In genomic region chr10:128069351-128070051, GRCh38 we compare ENCODE assay signal across 8 cellular contexts. TPM values are rescaled to one million over a fixed set of nuclear protein-coding genes. Genes with fewer than 3 reads are reported as not detected.
DNase-seq lines count a peak whose midpoint lies in the region; ATAC-seq and TF ChIP-seq lines count a peak whose summit lies in the region.

No MANE protein-coding gene starts in this region.

- no peak overlapping the region for H3K4me3 ChIP-seq in KMS-11 (IDR thresholded peaks at IDR 0.05; ENCODE audit: insufficient read depth, low read depth, low read length)
- no peak overlapping the region for H3K4me3 ChIP-seq in RWPE2 (ENCODE audit: severe bottlenecking)
- H3K4me3 ChIP-seq in ovary, result no peak overlapping the region
- no peak overlapping the region for H3K4me3 ChIP-seq in upper lobe of right lung

- no peaks in the 10 kb centered on the region for H3K27me3 ChIP-seq in KMS-11 (ENCODE audit: insufficient read depth, low read depth)
- H3K27me3 ChIP-seq in RWPE2 (ENCODE audit: insufficient read depth, poor library complexity, severe bottlenecking), result no peaks in the 10 kb centered on the region
- no peaks in the 10 kb centered on the region for H3K27me3 ChIP-seq in foreskin keratinocyte
- H3K27me3 ChIP-seq in ovary, result no peaks in the 10 kb centered on the region
- H3K27me3 ChIP-seq in upper lobe of right lung, result no peaks in the 10 kb centered on the region

- peak; percentile 47 for DNase-seq in Caki2 (ENCODE audit: low read depth)
- no peak for DNase-seq in RWPE2 (ENCODE audit: low spot score)
- DNase-seq in activated T-helper 9 cell treated with anti-CD3 and anti-CD28 coated beads, Interleukin-2, amount 50 U/mL, for 16 hours (ENCODE audit: low read depth), result peak; percentile 68
- DNase-seq in foreskin keratinocyte, result peak; percentile 80 to 88
- peak; percentile 41 to 79 (median 76) for DNase-seq in ovary
- peak; percentile 78 for DNase-seq in upper lobe of right lung

- peak; percentile 37 for ATAC-seq in GM21390 (IDR thresholded peaks at IDR 0.05; ENCODE audit: unreplicated experiment)
- ATAC-seq in RWPE2 (ENCODE audit: low read depth), result peak; percentile 59
- peak; percentile 67 for ATAC-seq in foreskin keratinocyte
- ATAC-seq in upper lobe of right lung, result peak; percentile 71

- H3K79me2 ChIP-seq in KMS-11 (ENCODE audit: insufficient read depth, low read depth), result no peaks in the 10 kb centered on the region

- peak overlapping the region; percentile 61 for H2AFZ ChIP-seq in KMS-11 (ENCODE audit: low read depth)

- peaks cover 12% of the 10 kb centered on the region for H3K4me1 ChIP-seq in KMS-11 (ENCODE audit: low read depth, poor library complexity, severe bottlenecking)
- H3K4me1 ChIP-seq in RWPE2 (ENCODE audit: insufficient read depth, poor library complexity, severe bottlenecking), result peaks cover 13% of the 10 kb centered on the region
- H3K4me1 ChIP-seq in foreskin keratinocyte, result peaks cover 7% of the 10 kb centered on the region
- H3K4me1 ChIP-seq in ovary (ENCODE audit: insufficient read depth), result no peaks in the 10 kb centered on the region
- peaks cover 10% of the 10 kb centered on the region for H3K4me1 ChIP-seq in upper lobe of right lung

- intact Hi-C loops in ovary (cut with DNase I) (loop anchor here in 1 of 4 donors (10.0 kb wide), 1 partner anchor 165 kb away; the partner anchor contains the start of gene PTPRE), upper lobe of right lung (cut with DNase I) (no loop called here)

- H3K9me3 ChIP-seq in RWPE2 (ENCODE audit: severe bottlenecking) (no peaks in the 10 kb centered on the region), ovary (no peaks in the 10 kb centered on the region), upper lobe of right lung (no peaks in the 10 kb centered on the region)

- WGBS in ovary, 3 donors, result 32 to 35% (median 32%) methylated on average over 28 of the region's 28 CpGs

- TF ChIP-seq EP300 in ovary (IDR thresholded peaks at IDR 0.05), result no peak

- H3K27ac ChIP-seq in KMS-11 (no peak overlapping the region), RWPE2 (ENCODE audit: poor library complexity, severe bottlenecking) (no peak overlapping the region), foreskin keratinocyte (no peak overlapping the region), ovary (no peak overlapping the region), upper lobe of right lung (no peak overlapping the region)

- TF ChIP-seq CTCF in KMS-11 (conservative IDR thresholded peaks at IDR 0.05; ENCODE audit: low read depth, low read length) (peak; percentile 80), RWPE2 (IDR thresholded peaks at IDR 0.05; ENCODE audit: poor library complexity, severe bottlenecking) (peak; percentile 86), foreskin keratinocyte (conservative IDR thresholded peaks at IDR 0.05) (peak; percentile 95), ovary (IDR thresholded peaks at IDR 0.05) (peak; percentile 49 to 59 (median 55)), upper lobe of right lung (IDR thresholded peaks at IDR 0.05) (peak; percentile 84)

- in situ Hi-C loops in Caki2 (cut with HindIII; ENCODE audit: low pct_unique_long_range_greater_than_20kb, low sequenced_read_pairs), result no loop called here

- H3K9ac ChIP-seq in KMS-11, result no peak overlapping the region

- no peak for TF ChIP-seq POLR2A in ovary (IDR thresholded peaks at IDR 0.05)

- no peaks in the 10 kb centered on the region for H4K20me1 ChIP-seq in KMS-11 (ENCODE audit: insufficient read depth)

- H3K36me3 ChIP-seq in KMS-11 (ENCODE audit: insufficient read depth) (no peaks in the 10 kb centered on the region), RWPE2 (ENCODE audit: low read depth) (peaks cover 75% of the 10 kb centered on the region), ovary (no peaks in the 10 kb centered on the region), upper lobe of right lung (peaks cover 97% of the 10 kb centered on the region)

- H3K4me2 ChIP-seq in KMS-11, result no peak overlapping the region

RNA-seq across cellular contexts. Expression of gene MKI67, which starts 56.7 kb away (rescaled TPM):
- 8.8 and 10.5 TPM in 2 replicates for total RNA-seq in Caki2 (2014; rRNA removed; shearing (Covaris generic); ENCODE audit: low replicate concordance)
- total RNA-seq in foreskin keratinocyte (72.8 and 102 TPM in 2 replicates), ovary (1 to 10 TPM in 2 of 7 donors, under 1 TPM in 4, not detected in 1; 0.10 to 3.6 (median 0.71) TPM), upper lobe of right lung (2.1 TPM)
- polyA plus RNA-seq in foreskin keratinocyte (11.9 and 17.4 TPM in 2 replicates), ovary (1 to 10 TPM in 1 of 2 donors, under 1 TPM in 1; 0.23 to 2.8 TPM)
